1 cellular context compared by ENCODE assay signal in genomic region chr2:176461686-176462376, GRCh38.
TF ChIP-seq lines count a peak whose summit lies in the region.

No MANE protein-coding gene starts in this region.

TF ChIP-seq in H1, 55 proteins besides CTCF, POLR2A, EP300 and RAD21 (continued from another document):
- TF ChIP-seq CHD7 (IDR thresholded peaks at IDR 0.05; ENCODE audit: insufficient replicate concordance, low read length) (no peak), CEBPB (IDR thresholded peaks at IDR 0.05; ENCODE audit: low read depth, low read length) (peak; percentile 23; the same call in 1 of the 2 replicates)
